8 cellular contexts compared by ENCODE assay signal in the genomic region with DNA sequence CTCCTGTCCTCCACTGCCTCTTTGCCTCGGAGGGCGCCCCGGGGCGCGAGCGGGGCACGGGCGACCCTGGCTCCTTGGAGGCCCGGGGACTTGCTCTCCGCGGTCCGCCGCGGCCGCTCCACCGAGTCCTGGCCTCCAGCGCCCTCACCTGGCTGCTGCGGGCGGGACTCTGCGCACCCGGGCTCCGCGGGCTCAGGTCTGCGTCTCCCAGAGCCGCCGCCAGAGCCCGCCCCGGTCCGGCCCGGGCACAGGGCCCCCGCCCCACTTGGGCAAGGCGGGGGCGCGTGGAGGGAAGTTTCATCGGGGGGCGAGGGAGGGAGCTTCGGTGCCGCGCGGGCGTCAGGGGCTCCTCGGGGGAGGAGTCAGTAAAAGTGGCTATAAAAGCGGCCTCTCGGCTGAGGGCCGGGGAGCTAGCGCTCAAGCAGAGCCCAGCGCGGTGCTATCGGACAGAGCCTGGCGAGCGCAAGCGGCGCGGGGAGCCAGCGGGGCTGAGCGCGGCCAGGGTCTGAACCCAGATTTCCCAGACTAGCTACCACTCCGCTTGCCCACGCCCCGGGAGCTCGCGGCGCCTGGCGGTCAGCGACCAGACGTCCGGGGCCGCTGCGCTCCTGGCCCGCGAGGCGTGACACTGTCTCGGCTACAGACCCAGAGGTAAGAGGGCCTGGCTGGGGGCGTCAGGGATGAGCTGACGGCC. TPM values are rescaled to one million over a fixed set of nuclear protein-coding genes. Genes with fewer than 3 reads are reported as not detected.
DNase-seq lines count a peak whose midpoint lies in the region; ATAC-seq, FAIRE-seq and TF ChIP-seq lines count a peak whose summit lies in the region.

A gene with protein sequence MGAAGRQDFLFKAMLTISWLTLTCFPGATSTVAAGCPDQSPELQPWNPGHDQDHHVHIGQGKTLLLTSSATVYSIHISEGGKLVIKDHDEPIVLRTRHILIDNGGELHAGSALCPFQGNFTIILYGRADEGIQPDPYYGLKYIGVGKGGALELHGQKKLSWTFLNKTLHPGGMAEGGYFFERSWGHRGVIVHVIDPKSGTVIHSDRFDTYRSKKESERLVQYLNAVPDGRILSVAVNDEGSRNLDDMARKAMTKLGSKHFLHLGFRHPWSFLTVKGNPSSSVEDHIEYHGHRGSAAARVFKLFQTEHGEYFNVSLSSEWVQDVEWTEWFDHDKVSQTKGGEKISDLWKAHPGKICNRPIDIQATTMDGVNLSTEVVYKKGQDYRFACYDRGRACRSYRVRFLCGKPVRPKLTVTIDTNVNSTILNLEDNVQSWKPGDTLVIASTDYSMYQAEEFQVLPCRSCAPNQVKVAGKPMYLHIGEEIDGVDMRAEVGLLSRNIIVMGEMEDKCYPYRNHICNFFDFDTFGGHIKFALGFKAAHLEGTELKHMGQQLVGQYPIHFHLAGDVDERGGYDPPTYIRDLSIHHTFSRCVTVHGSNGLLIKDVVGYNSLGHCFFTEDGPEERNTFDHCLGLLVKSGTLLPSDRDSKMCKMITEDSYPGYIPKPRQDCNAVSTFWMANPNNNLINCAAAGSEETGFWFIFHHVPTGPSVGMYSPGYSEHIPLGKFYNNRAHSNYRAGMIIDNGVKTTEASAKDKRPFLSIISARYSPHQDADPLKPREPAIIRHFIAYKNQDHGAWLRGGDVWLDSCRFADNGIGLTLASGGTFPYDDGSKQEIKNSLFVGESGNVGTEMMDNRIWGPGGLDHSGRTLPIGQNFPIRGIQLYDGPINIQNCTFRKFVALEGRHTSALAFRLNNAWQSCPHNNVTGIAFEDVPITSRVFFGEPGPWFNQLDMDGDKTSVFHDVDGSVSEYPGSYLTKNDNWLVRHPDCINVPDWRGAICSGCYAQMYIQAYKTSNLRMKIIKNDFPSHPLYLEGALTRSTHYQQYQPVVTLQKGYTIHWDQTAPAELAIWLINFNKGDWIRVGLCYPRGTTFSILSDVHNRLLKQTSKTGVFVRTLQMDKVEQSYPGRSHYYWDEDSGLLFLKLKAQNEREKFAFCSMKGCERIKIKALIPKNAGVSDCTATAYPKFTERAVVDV (N-terminal part only) (plus strand): TSS at position 407 of the 694 bp plus-strand sequence. CDS start 94,510 bp downstream, outside the sequence.

- peak within 1 kb of the TSS; percentile 84 for H3K4me3 Mint-ChIP-seq in astrocyte (ENCODE audit: unreplicated experiment)

- no peaks in the 10 kb centered on the region for H3K36me3 Mint-ChIP-seq in astrocyte (ENCODE audit: low read depth, unreplicated experiment)

- H3K4me1 ChIP-seq in Peyer's patch (peaks cover 0 to 30% (median 6%) of the 10 kb centered on the region in 4 donors), astrocyte (ENCODE audit: insufficient read depth, low read length) (peaks cover 31% of the 10 kb centered on the region), right cardiac atrium (ENCODE audit: control insufficient read depth, insufficient read depth, low read length) (peaks cover 6% of the 10 kb centered on the region), prostate gland (replicated peaks) (peaks cover 6% of the 10 kb centered on the region)

- ATAC-seq in right cardiac atrium (peak; percentile 88 to 89), GM18511 (IDR thresholded peaks at IDR 0.05; ENCODE audit: unreplicated experiment) (no peak), HG03135 (IDR thresholded peaks at IDR 0.05; ENCODE audit: unreplicated experiment) (no peak)

- H3K4me2 ChIP-seq in astrocyte (ENCODE audit: low read length): peak within 1 kb of the TSS; percentile 93

- 1% methylated on average over 75 of the region's 75 CpGs for whole genome bisulfite sequencing in right cardiac atrium
- whole genome bisulfite sequencing in prostate gland: under 1% methylated on average over 67 of the region's 75 CpGs

- peak within 1 kb of the TSS; percentile 56 for H3K9ac ChIP-seq in astrocyte (ENCODE audit: low read length)

- peak within 1 kb of the TSS; percentile 65 for H2AFZ ChIP-seq in astrocyte (ENCODE audit: low read depth, low read length)

- peaks cover 44% of the 10 kb centered on the region for H4K20me1 ChIP-seq in astrocyte (ENCODE audit: insufficient read depth, low read length)

- H3K9me3 ChIP-seq in Peyer's patch: no peaks in the 10 kb centered on the region
- H3K9me3 ChIP-seq in astrocyte (ENCODE audit: insufficient read depth, low read depth, low read length): no peaks in the 10 kb centered on the region
- H3K9me3 ChIP-seq in right cardiac atrium (ENCODE audit: control insufficient read depth, low read length): no peaks in the 10 kb centered on the region
- no peaks in the 10 kb centered on the region for H3K9me3 ChIP-seq in prostate gland

- TF ChIP-seq CTCF in D721Med (IDR thresholded peaks at IDR 0.05; ENCODE audit: insufficient read depth, missing control alignments) (peak; percentile 65), Peyer's patch (IDR thresholded peaks at IDR 0.05) (peak in 5 of 6 experiments; percentile 7 to 90 (median 86)), astrocyte (IDR thresholded peaks at IDR 0.05; ENCODE audit: insufficient read depth, low read depth, low read length) (peak; percentile 38), prostate gland (IDR thresholded peaks at IDR 0.05) (peak; percentile 85 to 98 (median 97))

- FAIRE-seq in D721Med (lab: Jason Lieb, UNC): no peak
- FAIRE-seq in astrocyte (lab: Jason Lieb, UNC): no peak

- H3K79me2 ChIP-seq in astrocyte (ENCODE audit: insufficient read depth, low read length): no peaks in the 10 kb centered on the region

- peak within 1 kb of the TSS; percentile 25 to 55 (median 44) for H3K4me3 ChIP-seq in Peyer's patch
- peak within 1 kb of the TSS; percentile 54 for H3K4me3 ChIP-seq in astrocyte (ENCODE audit: insufficient read depth, low read depth, low read length)
- peak within 1 kb of the TSS; percentile 49 for H3K4me3 ChIP-seq in right cardiac atrium (ENCODE audit: low read length)
- peak within 1 kb of the TSS; percentile 38 to 49 for H3K4me3 ChIP-seq in prostate gland

- no peak within 1 kb of the TSS for H3K27ac Mint-ChIP-seq in astrocyte (ENCODE audit: unreplicated experiment)

- H3K4me1 Mint-ChIP-seq in astrocyte (ENCODE audit: low read depth, unreplicated experiment): peaks cover 6% of the 10 kb centered on the region

- DNase-seq in D721Med (ENCODE audit: insufficient read length, low spot score) (peak; percentile 75), HUDEP-2 (lab: John Stamatoyannopoulos, UW; ENCODE audit: unreplicated experiment in 76 of 76) (peak in 52 of 76 experiments; percentile 6 to 66 (median 40)), Peyer's patch (peak in 2 of 3 donors; percentile 79 to 89), astrocyte (ENCODE audit: low read depth) (peak; percentile 47), right cardiac atrium (peak; percentile 70 to 90 (median 89)), prostate gland (ENCODE audit: low spot score) (peak; percentile 82)

- H3K36me3 ChIP-seq in Peyer's patch (no peaks in the 10 kb centered on the region), astrocyte (ENCODE audit: insufficient read depth, low read length) (no peaks in the 10 kb centered on the region), prostate gland (no peaks in the 10 kb centered on the region)

- no peaks in the 10 kb centered on the region for H3K9me3 Mint-ChIP-seq in astrocyte (ENCODE audit: unreplicated experiment)

- peaks cover 0 to 6% of the 10 kb centered on the region in 2 donors for H3K27me3 ChIP-seq in Peyer's patch
- peaks cover 7% of the 10 kb centered on the region for H3K27me3 ChIP-seq in astrocyte (ENCODE audit: insufficient read depth, low read length)
- no peaks in the 10 kb centered on the region for H3K27me3 ChIP-seq in right cardiac atrium (ENCODE audit: control insufficient read depth, insufficient read depth)
- H3K27me3 ChIP-seq in prostate gland (replicated peaks; ENCODE audit: insufficient read depth): no peaks in the 10 kb centered on the region

- H3K27me3 Mint-ChIP-seq in astrocyte (ENCODE audit: low read depth, unreplicated experiment): peaks cover 47% of the 10 kb centered on the region

- TF ChIP-seq POLR2A in Peyer's patch (IDR thresholded peaks at IDR 0.05) (no peak), prostate gland (IDR thresholded peaks at IDR 0.05) (no peak)

- intact Hi-C loops in right cardiac atrium (cut with DNase I): loop anchor here (2.0 to 10.0 kb wide), 7 partner anchors 144 to 324 kb away; no protein-coding TSS in a partner anchor
- intact Hi-C loops in prostate gland (cut with DNase I): loop anchor here (2.0 to 5.0 kb wide), 4 partner anchors 162 to 322 kb away; no protein-coding TSS in a partner anchor

- no peak within 1 kb of the TSS for H3K27ac ChIP-seq in Peyer's patch
- H3K27ac ChIP-seq in astrocyte (ENCODE audit: low read depth, low read length): no peak within 1 kb of the TSS
- H3K27ac ChIP-seq in right cardiac atrium (ENCODE audit: low read length): no peak within 1 kb of the TSS
- H3K27ac ChIP-seq in prostate gland: no peak within 1 kb of the TSS

RNA-seq across cellular contexts. Expression of the gene that starts here (rescaled TPM):
- total RNA-seq in Peyer's patch (under 1 TPM in 3 of 4 donors, not detected in 1; 0.27 to 0.83 (median 0.57) TPM), astrocyte (3.6 and 5.5 TPM in 2 replicates), right cardiac atrium (1 to 10 TPM; 1.1 to 3.9 (median 2.7) TPM), prostate gland (10 to 100 TPM in 1 of 2 donors, 1 to 10 TPM in 1; 1.6 to 13.5 TPM)
- 0.23 TPM for polyA plus RNA-seq in right cardiac atrium

Comparison
In these comparisons a context has a peak if more than half of its experiments do, and no peak if none do; other contexts are left out.
1. Peak in DNase-seq and H3K4me3 ChIP-seq in Peyer's patch; RNA of the gene not detected or under 1 TPM.
2. CTCF ChIP-seq: peak in every context shown above with its lines; median percentile 97 in prostate gland; 86 in Peyer's patch; 65 in D721Med; 38 in astrocyte.
3. ATAC-seq: peak in right cardiac atrium (2 of 2); none in GM18511 (single experiment) and HG03135 (single experiment).
4. Peak in every context shown above with its lines, with median percentiles within 50 percentile points of each other: DNase-seq and H3K4me3 ChIP-seq.